In the genomic region with DNA sequence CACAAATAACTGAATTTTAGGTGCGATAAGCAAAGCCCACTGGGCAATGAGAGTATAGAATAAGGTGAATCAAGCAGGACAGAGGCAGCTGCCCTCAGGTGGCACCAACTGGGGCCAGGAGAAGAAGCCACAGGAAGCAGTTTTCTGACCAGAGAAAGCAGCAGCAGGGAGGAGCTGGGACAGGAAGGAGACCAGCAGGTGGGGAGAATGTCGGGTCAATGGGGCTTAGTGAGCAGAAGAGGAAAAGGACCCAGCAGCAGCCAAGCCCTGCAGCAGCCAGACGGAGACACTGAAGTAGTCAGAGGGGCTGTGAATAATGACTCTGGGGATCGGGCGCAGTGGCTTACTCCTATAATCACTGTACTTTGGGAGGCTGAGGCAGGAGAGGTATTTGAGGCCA, we compare ENCODE assay signal across 1 cellular context.
TF ChIP-seq lines count a peak whose summit lies in the region.

No MANE protein-coding gene starts in this region.

TF ChIP-seq in GM23338, 12 proteins besides CTCF, POLR2A, EP300 and RAD21 (continued from another document):
- TF ChIP-seq, protein P1, sequence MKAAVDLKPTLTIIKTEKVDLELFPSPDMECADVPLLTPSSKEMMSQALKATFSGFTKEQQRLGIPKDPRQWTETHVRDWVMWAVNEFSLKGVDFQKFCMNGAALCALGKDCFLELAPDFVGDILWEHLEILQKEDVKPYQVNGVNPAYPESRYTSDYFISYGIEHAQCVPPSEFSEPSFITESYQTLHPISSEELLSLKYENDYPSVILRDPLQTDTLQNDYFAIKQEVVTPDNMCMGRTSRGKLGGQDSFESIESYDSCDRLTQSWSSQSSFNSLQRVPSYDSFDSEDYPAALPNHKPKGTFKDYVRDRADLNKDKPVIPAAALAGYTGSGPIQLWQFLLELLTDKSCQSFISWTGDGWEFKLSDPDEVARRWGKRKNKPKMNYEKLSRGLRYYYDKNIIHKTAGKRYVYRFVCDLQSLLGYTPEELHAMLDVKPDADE (IDR thresholded peaks at IDR 0.05): no peak
- 0 out of 2 replicates have a peak, but pooled peaks have one; percentile 76 for TF ChIP-seq ZNF114 (CRISPR knock-in tag; IDR thresholded peaks at IDR 0.05)
TF ChIP-seq in GM23338: peak in this region for 2.
